ENCODE assay signal across 14 cellular contexts in the genomic region with DNA sequence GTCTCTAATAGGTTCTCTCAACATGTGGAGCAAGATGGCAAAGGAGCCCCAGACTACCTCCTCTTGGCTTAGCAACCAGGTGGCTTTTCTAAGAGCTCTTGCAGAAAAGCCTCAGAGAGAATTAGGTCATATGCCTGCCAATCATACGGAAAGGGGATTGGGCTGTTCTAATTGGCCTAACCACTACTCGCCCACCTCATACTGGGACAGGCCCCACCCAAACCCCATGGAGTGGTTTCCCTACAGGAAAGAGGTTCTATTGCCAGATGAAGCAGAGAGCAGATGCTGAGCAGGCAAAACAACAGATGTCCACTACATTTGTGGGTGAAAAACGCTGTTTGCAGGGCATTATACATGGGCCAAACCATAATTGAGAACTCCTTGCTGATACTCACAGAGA. TPM values are rescaled to one million over a fixed set of nuclear protein-coding genes. Genes with fewer than 3 reads are reported as not detected.
DNase-seq lines count a peak whose midpoint lies in the region; ATAC-seq and TF ChIP-seq lines count a peak whose summit lies in the region.
"Had no signal": no experiment of that assay in that cellular context is flagged by ENCODE, and none has a peak within 500 bp of the region (broad histone marks: within the 10 kb centered on the region; RNA-seq: fewer than 3 reads in every experiment).

No MANE protein-coding gene starts in this region.

- peaks cover 56% of the 10 kb centered on the region for H3K79me2 ChIP-seq in fibroblast of lung (ENCODE audit: control insufficient read depth, insufficient read depth, low read length)
- H3K79me2 ChIP-seq in trophoblast cell (ENCODE audit: control insufficient read depth, insufficient read depth, low read length, poor library complexity), result no peaks in the 10 kb centered on the region

- no peak overlapping the region for H3K4ac ChIP-seq in trophoblast cell (ENCODE audit: low read depth, low read length)

- H4K12ac ChIP-seq in trophoblast cell (ENCODE audit: low read depth, low read length), result no peak overlapping the region

- no peak overlapping the region for H2AK5ac ChIP-seq in trophoblast cell (ENCODE audit: low read length)

- no peak for TF ChIP-seq CTCF in fibroblast of lung (conservative IDR thresholded peaks at IDR 0.05 in 1 of 2, IDR thresholded peaks at IDR 0.05 in 1 of 2; ENCODE audit: low read depth in 1 of 2, low read length in 2 of 2)

- intact Hi-C loops in Right ventricle myocardium superior (cut with DNase I), result no loop called here
- intact Hi-C loops in cardiac septum (cut with DNase I), result no loop called here
- intact Hi-C loops in sciatic nerve (cut with DNase I), result no loop called here

- no peak overlapping the region for H3K23ac ChIP-seq in trophoblast cell (ENCODE audit: low read length)

- H3K9me3 ChIP-seq in fibroblast of lung (ENCODE audit: control insufficient read depth, insufficient read depth, low read depth, low read length) (no peaks in the 10 kb centered on the region), skeletal muscle satellite cell (replicated peaks; ENCODE audit: low read length) (no peaks in the 10 kb centered on the region), trophoblast cell (ENCODE audit: insufficient read depth, low read depth, low read length) (no peaks in the 10 kb centered on the region)
- H3K9me3 ChIP-seq: Caco-2 had no signal

- no peak overlapping the region for H2BK5ac ChIP-seq in trophoblast cell (ENCODE audit: low read depth, low read length, poor library complexity)

- H3K36me3 ChIP-seq in fibroblast of lung (ENCODE audit: control insufficient read depth, insufficient read depth, low read length) (no peaks in the 10 kb centered on the region), skeletal muscle satellite cell (ENCODE audit: insufficient read depth, low read length) (no peaks in the 10 kb centered on the region), trophoblast cell (ENCODE audit: control insufficient read depth in 1 of 2, insufficient read depth in 2 of 2, low read length in 2 of 2) (no peaks in the 10 kb centered on the region)

- H3K27me3 ChIP-seq in fibroblast of lung (ENCODE audit: control insufficient read depth, insufficient read depth, low read length), result no peaks in the 10 kb centered on the region
- no peaks in the 10 kb centered on the region for H3K27me3 ChIP-seq in skeletal muscle satellite cell (ENCODE audit: control insufficient read depth, insufficient read depth, low read length)
- no peaks in the 10 kb centered on the region for H3K27me3 ChIP-seq in trophoblast cell (ENCODE audit: insufficient read depth, low read length)

- H4K91ac ChIP-seq in trophoblast cell (ENCODE audit: low read depth, low read length), result no peak overlapping the region

- no peak overlapping the region for H3K9ac ChIP-seq in fibroblast of lung (ENCODE audit: insufficient read depth, low read length)
- H3K9ac ChIP-seq in skeletal muscle satellite cell (ENCODE audit: low read depth, low read length), result peak overlapping the region; percentile 4
- H3K9ac ChIP-seq in trophoblast cell (ENCODE audit: low read length), result no peak overlapping the region

- H3K14ac ChIP-seq in trophoblast cell (ENCODE audit: low read length), result no peak overlapping the region

- H4K8ac ChIP-seq in trophoblast cell (ENCODE audit: low read depth, low read length), result no peak overlapping the region

- no CpG with 5 or more reads among the region's 3 CpGs for WGBS in trophoblast cell (ENCODE audit: extremely low coverage, insufficient coverage, insufficient read length)

- H2BK12ac ChIP-seq in trophoblast cell (ENCODE audit: low read length), result no peak overlapping the region

- no peaks in the 10 kb centered on the region for H4K20me1 ChIP-seq in fibroblast of lung (ENCODE audit: control insufficient read depth, extremely low read depth, insufficient read depth, low read length)

- peak overlapping the region; percentile 53 for H3K27ac ChIP-seq in fibroblast of lung (ENCODE audit: insufficient read depth, low read length)
- H3K27ac ChIP-seq in trophoblast cell (ENCODE audit: low read depth, low read length), result no peak overlapping the region

- H3K4me2 ChIP-seq in fibroblast of lung (ENCODE audit: extremely low read depth, insufficient read depth, low read length), result no peak overlapping the region
- H3K4me2 ChIP-seq in skeletal muscle satellite cell (ENCODE audit: low read length), result peak overlapping the region; percentile 33
- no peak overlapping the region for H3K4me2 ChIP-seq in trophoblast cell (ENCODE audit: low read length)

- H2AFZ ChIP-seq in fibroblast of lung (ENCODE audit: low read length) (no peak overlapping the region), trophoblast cell (ENCODE audit: insufficient read depth, low read length, poor library complexity) (no peak overlapping the region)

- H3K79me1 ChIP-seq in trophoblast cell (ENCODE audit: low read length), result no peaks in the 10 kb centered on the region

- no peak overlapping the region for H2BK120ac ChIP-seq in trophoblast cell (ENCODE audit: insufficient read depth, low read length, poor library complexity)

- peaks cover 39% of the 10 kb centered on the region for H3K4me1 ChIP-seq in fibroblast of lung (ENCODE audit: control insufficient read depth, extremely low read depth, insufficient read depth, low read length)
- H3K4me1 ChIP-seq in skeletal muscle satellite cell (ENCODE audit: control insufficient read depth, insufficient read depth, low read length), result peaks cover 71% of the 10 kb centered on the region
- H3K4me1 ChIP-seq in trophoblast cell (ENCODE audit: control insufficient read depth in 1 of 2, insufficient read depth in 2 of 2, low read length in 2 of 2), result no peaks in the 10 kb centered on the region

- DNase-seq in Right ventricle myocardium superior, result peak; percentile 39
- DNase-seq in cardiac septum (ENCODE audit: low spot score), result no peak
- DNase-seq in NCI-H524 (lab: John Stamatoyannopoulos, UW), result peak; percentile 99
- DNase-seq in fibroblast of lung (ENCODE audit: low read depth in 2 of 2), result peak; percentile 64 to 77
- DNase-seq in sciatic nerve (ENCODE audit: low spot score), result no peak
- DNase-seq in trophoblast cell, result no peak
- DNase-seq: activated CD8-positive, alpha-beta T cell treated with anti-CD3 and anti-CD28 coated beads, Interleukin-2, amount 10 ng/mL, durations not matched to agents 7 days and 5 days; activated gamma-delta T cell; Caco-2; mammary epithelial cell; NCI-H2029; stimulated activated CD4-positive, alpha-beta T cell treated with anti-CD3 and anti-CD28 coated beads, Interleukin-2, amount 100 ng/mL, for 48 hours had no signal

- no peak overlapping the region for H3K18ac ChIP-seq in trophoblast cell (ENCODE audit: low read length)

- no peak for ATAC-seq in Right ventricle myocardium superior (ENCODE audit: poor library complexity)
- no peak for ATAC-seq in sciatic nerve
- ATAC-seq in GM21576 (IDR thresholded peaks at IDR 0.05; ENCODE audit: unreplicated experiment), result no peak
- ATAC-seq: activated CD8-positive, alpha-beta T cell treated with anti-CD3 and anti-CD28 coated beads, Interleukin-2, amount 10 ng/mL, durations not matched to agents 7 days and 5 days had no signal

- H3K4me3 ChIP-seq in fibroblast of lung (replicated peaks in 1 of 4; ENCODE audit: control extremely low read depth in 1 of 4, insufficient read depth in 1 of 4, low read depth in 3 of 4, low read length in 4 of 4) (no peak overlapping the region), skeletal muscle satellite cell (ENCODE audit: low read length) (no peak overlapping the region), trophoblast cell (ENCODE audit: low read depth, low read length) (no peak overlapping the region)

RNA-seq across cellular contexts. Expression of a gene that starts 29.0 kb away (rescaled TPM):
- total RNA-seq in Right ventricle myocardium superior (131 TPM), cardiac septum (118 TPM), fibroblast of lung (37.2 and 48.1 TPM in 2 replicates), sciatic nerve (67.6 TPM)
- polyA plus RNA-seq in fibroblast of lung, result 49.9 and 67.8 TPM in 2 replicates
- 56.3 and 70.6 TPM in 2 replicates for polyA plus RNA-seq in fibroblast of lung (2012)
- 124 and 233 TPM in 2 replicates for polyA minus RNA-seq in fibroblast of lung (ENCODE audit: low replicate concordance)
- 62.1 and 94.6 TPM in 2 replicates for total RNA-seq in skeletal muscle satellite cell (2012; rRNA removed)
- polyA plus RNA-seq in trophoblast cell (2013), result 1.9 and 2.0 TPM in 2 replicates
- total RNA-seq: activated CD8-positive, alpha-beta T cell treated with anti-CD3 and anti-CD28 coated beads, Interleukin-2, amount 10 ng/mL, durations not matched to agents 7 days and 5 days; Caco-2 had no signal

Comparison
In these comparisons a context has a peak if more than half of its experiments do, and no peak if none do; other contexts are left out.
1. DNase-seq: peak in Right ventricle myocardium superior (single experiment), NCI-H524 (2 of 2) and fibroblast of lung (2 of 2); none in cardiac septum (single experiment), sciatic nerve (single experiment) and trophoblast cell (0 of 2).